ENCODE assay signal across 5 cellular contexts in genomic region chrX:24312249-24312607, GRCh38. TPM values are rescaled to one million over a fixed set of nuclear protein-coding genes. Genes with fewer than 3 reads are reported as not detected.
"Had no signal": no experiment of that assay in that cellular context is flagged by ENCODE, and none has a peak within 500 bp of the region (broad histone marks: within the 10 kb centered on the region; RNA-seq: fewer than 3 reads in every experiment).

No MANE protein-coding gene starts in this region.

RNA-seq across cellular contexts. Expression of gene SUPT20HL2, which starts 1.6 kb away (rescaled TPM):
- total RNA-seq: K562, PC-3, Peyer's patch, SK-MEL-5 had no signal

RNA-seq across cellular contexts. Expression of gene SUPT20HL1, which starts 48.2 kb away (rescaled TPM):
- total RNA-seq: K562, M059J, PC-3, SK-MEL-5 had no signal
- polyA plus RNA-seq: K562 had no signal
